In genomic region chr9:135817951-135818717, GRCh38 we compare ENCODE assay signal across 17 cellular contexts.
DNase-seq lines count a peak whose midpoint lies in the region; ATAC-seq and TF ChIP-seq lines count a peak whose summit lies in the region.
"Had no signal": no experiment of that assay in that cellular context is flagged by ENCODE, and none has a peak within 500 bp of the region (broad histone marks: within the 10 kb centered on the region; RNA-seq: fewer than 3 reads in every experiment).

No MANE protein-coding gene starts in this region.

- H3K27ac ChIP-seq in left ventricle myocardium inferior (replicated peaks) (no peak overlapping the region), osteoblast (ENCODE audit: low read depth, low read length) (no peak overlapping the region), dorsolateral prefrontal cortex (no peak overlapping the region)
- H3K27ac ChIP-seq: BLaER1 had no signal

- intact Hi-C loops in cardiac septum (cut with DNase I) = no loop called here
- intact Hi-C loops in left ventricle myocardium inferior (cut with micrococcal nuclease) = no loop called here
- intact Hi-C loops in dorsolateral prefrontal cortex (cut with DNase I) = no loop called here

- ATAC-seq in activated naive CD8-positive, alpha-beta T cell treated with anti-CD3 and anti-CD28 coated beads, Interleukin-2, amount 10 ng/mL, durations not matched to agents 7 days and 5 days (ENCODE audit: low read depth) = no peak
- no peak for ATAC-seq in activated naive CD8-positive, alpha-beta T cell treated with anti-CD3 and anti-CD28 coated beads, Interleukin-2, amount 50 U/mL, for 24 hours
- ATAC-seq: GM23338, HCT116 had no signal

- H3K27me3 Mint-ChIP-seq in activated naive CD8-positive, alpha-beta T cell treated with anti-CD3 and anti-CD28 coated beads, Interleukin-2, amount 10 ng/mL, durations not matched to agents 7 days and 5 days = no peaks in the 10 kb centered on the region
- H3K27me3 Mint-ChIP-seq in activated naive CD8-positive, alpha-beta T cell treated with anti-CD3 and anti-CD28 coated beads, Interleukin-2, amount 50 U/mL, for 24 hours = no peaks in the 10 kb centered on the region
- H3K27me3 Mint-ChIP-seq: CD4-positive, alpha-beta memory T cell had no signal

- no peaks in the 10 kb centered on the region for H3K9me3 ChIP-seq in left ventricle myocardium inferior (replicated peaks)
- H3K9me3 ChIP-seq in osteoblast (ENCODE audit: low read depth, low read length) = no peaks in the 10 kb centered on the region
- H3K9me3 ChIP-seq in HAP-1 = no peaks in the 10 kb centered on the region
- H3K9me3 ChIP-seq: BLaER1 had no signal

- peaks cover 3% of the 10 kb centered on the region for H3K4me1 Mint-ChIP-seq in activated naive CD8-positive, alpha-beta T cell treated with anti-CD3 and anti-CD28 coated beads, Interleukin-2, amount 10 ng/mL, durations not matched to agents 7 days and 5 days
- H3K4me1 Mint-ChIP-seq in activated naive CD8-positive, alpha-beta T cell treated with anti-CD3 and anti-CD28 coated beads, Interleukin-2, amount 50 U/mL, for 24 hours = peaks cover 6% of the 10 kb centered on the region
- H3K4me1 Mint-ChIP-seq: CD14-positive monocyte; CD4-positive, alpha-beta memory T cell had no signal

- no peaks in the 10 kb centered on the region for H3K27me3 ChIP-seq in left ventricle myocardium inferior (ENCODE audit: low read depth)
- no peaks in the 10 kb centered on the region for H3K27me3 ChIP-seq in osteoblast (ENCODE audit: insufficient read depth, low read length)
- no peaks in the 10 kb centered on the region for H3K27me3 ChIP-seq in dorsolateral prefrontal cortex
- H3K27me3 ChIP-seq in HAP-1 (ENCODE audit: low read depth) = no peaks in the 10 kb centered on the region
- H3K27me3 ChIP-seq: BLaER1 had no signal

- TF ChIP-seq CTCF in left ventricle myocardium inferior (IDR thresholded peaks at IDR 0.05; ENCODE audit: borderline replicate concordance) = no peak
- TF ChIP-seq CTCF in osteoblast (IDR thresholded peaks at IDR 0.05; ENCODE audit: extremely low read depth, low read depth, low read length) = no peak
- no peak for TF ChIP-seq CTCF in dorsolateral prefrontal cortex (IDR thresholded peaks at IDR 0.05 in 54 of 56, conservative IDR thresholded peaks at IDR 0.05 in 2 of 56; ENCODE audit: low read depth in 1 of 56, partially characterized antibody in 56 of 56)

- DNase-seq in activated naive CD8-positive, alpha-beta T cell treated with anti-CD3 and anti-CD28 coated beads, Interleukin-2, amount 10 ng/mL, durations not matched to agents 7 days and 5 days = peak; percentile 14
- no peak for DNase-seq in activated naive CD8-positive, alpha-beta T cell treated with anti-CD3 and anti-CD28 coated beads, Interleukin-2, amount 50 U/mL, for 24 hours
- DNase-seq in cardiac septum (ENCODE audit: low spot score) (peak; percentile 54), left ventricle myocardium inferior (no peak), osteoblast (ENCODE audit: insufficient read length, low spot score, missing footprints) (peak; percentile 58), dorsolateral prefrontal cortex (no peak), HAP-1 (ENCODE audit: low spot score in 2 of 2) (no peak)
- DNase-seq: 8988T; CD4-positive, alpha-beta memory T cell; DMS153; DMS79; GDM1; HFFc6 had no signal

- no peak overlapping the region for H3K4me2 ChIP-seq in osteoblast (ENCODE audit: insufficient read depth, low read length)
- H3K4me2 ChIP-seq: BLaER1, GM23338 had no signal

- H3K27ac Mint-ChIP-seq in activated naive CD8-positive, alpha-beta T cell treated with anti-CD3 and anti-CD28 coated beads, Interleukin-2, amount 10 ng/mL, durations not matched to agents 7 days and 5 days = no peak overlapping the region
- no peak overlapping the region for H3K27ac Mint-ChIP-seq in activated naive CD8-positive, alpha-beta T cell treated with anti-CD3 and anti-CD28 coated beads, Interleukin-2, amount 50 U/mL, for 24 hours
- H3K27ac Mint-ChIP-seq: CD4-positive, alpha-beta memory T cell; HFFc6 had no signal

- no peaks in the 10 kb centered on the region for H3K9me3 Mint-ChIP-seq in activated naive CD8-positive, alpha-beta T cell treated with anti-CD3 and anti-CD28 coated beads, Interleukin-2, amount 10 ng/mL, durations not matched to agents 7 days and 5 days
- no peaks in the 10 kb centered on the region for H3K9me3 Mint-ChIP-seq in activated naive CD8-positive, alpha-beta T cell treated with anti-CD3 and anti-CD28 coated beads, Interleukin-2, amount 50 U/mL, for 24 hours
- H3K9me3 Mint-ChIP-seq: CD4-positive, alpha-beta memory T cell; GM23338; HFFc6 had no signal

- in situ Hi-C loops in HAP-1 (cut with MboI; ENCODE audit: low sequenced_read_pairs) = no loop called here

- H3K36me3 ChIP-seq in left ventricle myocardium inferior = peaks cover 100% of the 10 kb centered on the region
- peaks cover 58% of the 10 kb centered on the region for H3K36me3 ChIP-seq in osteoblast (ENCODE audit: insufficient read depth, low read length)
- H3K36me3 ChIP-seq in HAP-1 (replicated peaks) = peaks cover 74% of the 10 kb centered on the region

- POLR2A ChIA-PET in activated naive CD8-positive, alpha-beta T cell treated with anti-CD3 and anti-CD28 coated beads, Interleukin-2, amount 10 ng/mL, durations not matched to agents 7 days and 5 days (lab: Charles Lee) = no interaction called here

- H3K4me1 ChIP-seq in left ventricle myocardium inferior (no peaks in the 10 kb centered on the region), osteoblast (ENCODE audit: insufficient read depth, low read length) (no peaks in the 10 kb centered on the region), HAP-1 (no peaks in the 10 kb centered on the region)
- H3K4me1 ChIP-seq: BLaER1 had no signal

- no peaks in the 10 kb centered on the region for H3K79me2 ChIP-seq in osteoblast (ENCODE audit: insufficient read depth, low read length)

- H3K4me3 Mint-ChIP-seq in activated naive CD8-positive, alpha-beta T cell treated with anti-CD3 and anti-CD28 coated beads, Interleukin-2, amount 10 ng/mL, durations not matched to agents 7 days and 5 days = no peak overlapping the region
- H3K4me3 Mint-ChIP-seq in activated naive CD8-positive, alpha-beta T cell treated with anti-CD3 and anti-CD28 coated beads, Interleukin-2, amount 50 U/mL, for 24 hours = no peak overlapping the region
- H3K4me3 Mint-ChIP-seq: CD14-positive monocyte; CD4-positive, alpha-beta memory T cell; GM23338; HFFc6 had no signal

- H4K20me1 ChIP-seq in osteoblast (ENCODE audit: insufficient read depth, low read length) = peaks cover 4% of the 10 kb centered on the region

- peaks cover 8% of the 10 kb centered on the region for H3K36me3 Mint-ChIP-seq in activated naive CD8-positive, alpha-beta T cell treated with anti-CD3 and anti-CD28 coated beads, Interleukin-2, amount 10 ng/mL, durations not matched to agents 7 days and 5 days
- peaks cover 40% of the 10 kb centered on the region for H3K36me3 Mint-ChIP-seq in activated naive CD8-positive, alpha-beta T cell treated with anti-CD3 and anti-CD28 coated beads, Interleukin-2, amount 50 U/mL, for 24 hours (ENCODE audit: low read depth)

- no peak overlapping the region for H3K4me3 ChIP-seq in left ventricle myocardium inferior
- H3K4me3 ChIP-seq in osteoblast (ENCODE audit: insufficient read depth, low read length) = no peak overlapping the region
- no peak overlapping the region for H3K4me3 ChIP-seq in dorsolateral prefrontal cortex
- H3K4me3 ChIP-seq in HAP-1 = no peak overlapping the region
- H3K4me3 ChIP-seq: BLaER1, GM23338 had no signal

- no peak overlapping the region for H2AFZ ChIP-seq in osteoblast (ENCODE audit: low read length)
- H2AFZ ChIP-seq: GM23338 had no signal

Comparison
In these comparisons a context has a peak if more than half of its experiments do, and no peak if none do; other contexts are left out.
1. DNase-seq: peak in activated naive CD8-positive, alpha-beta T cell treated with anti-CD3 and anti-CD28 coated beads, Interleukin-2, amount 10 ng/mL, durations not matched to agents 7 days and 5 days (single experiment), cardiac septum (single experiment) and osteoblast (single experiment); none in activated naive CD8-positive, alpha-beta T cell treated with anti-CD3 and anti-CD28 coated beads, Interleukin-2, amount 50 U/mL, for 24 hours (single experiment), left ventricle myocardium inferior (single experiment), dorsolateral prefrontal cortex (0 of 10) and HAP-1 (0 of 2).